In genomic region chr4:113602829-113603228, GRCh38 we compare ENCODE assay signal across 14 cellular contexts.
DNase-seq lines count a peak whose midpoint lies in the region; ATAC-seq, FAIRE-seq and TF ChIP-seq lines count a peak whose summit lies in the region.
"Had no signal": no experiment of that assay in that cellular context is flagged by ENCODE, and none has a peak within 500 bp of the region (broad histone marks: within the 10 kb centered on the region; RNA-seq: fewer than 3 reads in every experiment).

No MANE protein-coding gene starts in this region.

- H3K27ac Mint-ChIP-seq in HFFc6: peak overlapping the region; percentile 40
- H3K27ac Mint-ChIP-seq in astrocyte (ENCODE audit: unreplicated experiment): peak overlapping the region; percentile 70
- peak overlapping the region in 4 of 6 donors; percentile 47 to 88 (median 68) for H3K27ac Mint-ChIP-seq in naive B cell

- peaks cover 57% of the 10 kb centered on the region for H3K4me1 Mint-ChIP-seq in HFFc6 (ENCODE audit: low read depth)
- H3K4me1 Mint-ChIP-seq in astrocyte (ENCODE audit: low read depth, unreplicated experiment): peaks cover 15% of the 10 kb centered on the region
- peaks cover 45 to 59% (median 58%) of the 10 kb centered on the region in 3 donors for H3K4me1 Mint-ChIP-seq in naive B cell

- H3K4me3 Mint-ChIP-seq in HFFc6 (no peak overlapping the region), astrocyte (ENCODE audit: unreplicated experiment) (no peak overlapping the region), naive B cell (peak overlapping the region in 4 of 8 donors; percentile 6 to 54 (median 37))

- H3K27me3 Mint-ChIP-seq in HFFc6 (ENCODE audit: insufficient read depth) (0 out of 2 replicates have a peak, but pooled peaks cover 1% of the 10 kb centered on the region), astrocyte (ENCODE audit: low read depth, unreplicated experiment) (no peaks in the 10 kb centered on the region), naive B cell (no peaks in the 10 kb centered on the region)

- no peak overlapping the region for H2AFZ ChIP-seq in astrocyte (ENCODE audit: low read depth, low read length)

- no peaks in the 10 kb centered on the region for H3K4me1 ChIP-seq in astrocyte (ENCODE audit: insufficient read depth, low read length)

- no peaks in the 10 kb centered on the region for H4K20me1 ChIP-seq in astrocyte (ENCODE audit: insufficient read depth, low read length)

- DNase-seq in D721Med (ENCODE audit: insufficient read length, low spot score): no peak
- no peak for DNase-seq in HFFc6
- no peak for DNase-seq in astrocyte (ENCODE audit: low read depth)
- DNase-seq in naive B cell: no peak
- DNase-seq in HTR-8/SVneo (ENCODE audit: insufficient read length, low spot score): no peak
- DNase-seq: C1 segment of cervical spinal cord, DMS153, EL, Kasumi-1, NCI-H1930, NCI-H510A had no signal

- H3K36me3 Mint-ChIP-seq in HFFc6 (ENCODE audit: low read depth) (peaks cover 42% of the 10 kb centered on the region), astrocyte (ENCODE audit: low read depth, unreplicated experiment) (peaks cover 20% of the 10 kb centered on the region), naive B cell (peaks cover 33 to 40% of the 10 kb centered on the region in 2 donors)

- no peak overlapping the region for H3K4me2 ChIP-seq in astrocyte (ENCODE audit: low read length)

- FAIRE-seq in D721Med (lab: Jason Lieb, UNC): peak; percentile 25
- FAIRE-seq in astrocyte (lab: Jason Lieb, UNC): no peak
- no peak for FAIRE-seq in HTR-8/SVneo (lab: Jason Lieb, UNC)

- H3K36me3 ChIP-seq in astrocyte (ENCODE audit: insufficient read depth, low read length): no peaks in the 10 kb centered on the region

- H3K79me2 ChIP-seq in astrocyte (ENCODE audit: insufficient read depth, low read length): peaks cover 9% of the 10 kb centered on the region

- ATAC-seq in naive B cell (ENCODE audit: low read depth in 2 of 2): peak; percentile 47 to 56
- no peak for ATAC-seq in HG03108 (IDR thresholded peaks at IDR 0.05; ENCODE audit: unreplicated experiment)
- no peak for ATAC-seq in GM21423 (IDR thresholded peaks at IDR 0.05; ENCODE audit: unreplicated experiment)
- ATAC-seq: HCT116 had no signal

- no peak for TF ChIP-seq CTCF in D721Med (IDR thresholded peaks at IDR 0.05; ENCODE audit: insufficient read depth, missing control alignments)
- no peak for TF ChIP-seq CTCF in HFFc6 (IDR thresholded peaks at IDR 0.05)
- no peak for TF ChIP-seq CTCF in astrocyte (IDR thresholded peaks at IDR 0.05; ENCODE audit: insufficient read depth, low read depth, low read length)

- no peaks in the 10 kb centered on the region for H3K27me3 ChIP-seq in astrocyte (ENCODE audit: insufficient read depth, low read length)

- H3K4me3 ChIP-seq in astrocyte (ENCODE audit: insufficient read depth, low read depth, low read length): no peak overlapping the region

- H3K9ac ChIP-seq in astrocyte (ENCODE audit: low read length): no peak overlapping the region

- no peaks in the 10 kb centered on the region for H3K9me3 ChIP-seq in astrocyte (ENCODE audit: insufficient read depth, low read depth, low read length)

- no peaks in the 10 kb centered on the region for H3K9me3 Mint-ChIP-seq in HFFc6
- peaks cover 3% of the 10 kb centered on the region for H3K9me3 Mint-ChIP-seq in astrocyte (ENCODE audit: unreplicated experiment)
- H3K9me3 Mint-ChIP-seq in naive B cell: peaks cover 0 to 11% (median 0%) of the 10 kb centered on the region in 7 donors

- H3K27ac ChIP-seq in astrocyte (ENCODE audit: low read depth, low read length): no peak overlapping the region

Comparison
In these comparisons a context has a peak if more than half of its experiments do, and no peak if none do; other contexts are left out.
1. ATAC-seq: peak in naive B cell (2 of 2); none in HG03108 (single experiment) and GM21423 (single experiment).
2. Peak in every context shown above with its lines, with median percentiles within 50 percentile points of each other: H3K27ac Mint-ChIP-seq.